In the genomic region with DNA sequence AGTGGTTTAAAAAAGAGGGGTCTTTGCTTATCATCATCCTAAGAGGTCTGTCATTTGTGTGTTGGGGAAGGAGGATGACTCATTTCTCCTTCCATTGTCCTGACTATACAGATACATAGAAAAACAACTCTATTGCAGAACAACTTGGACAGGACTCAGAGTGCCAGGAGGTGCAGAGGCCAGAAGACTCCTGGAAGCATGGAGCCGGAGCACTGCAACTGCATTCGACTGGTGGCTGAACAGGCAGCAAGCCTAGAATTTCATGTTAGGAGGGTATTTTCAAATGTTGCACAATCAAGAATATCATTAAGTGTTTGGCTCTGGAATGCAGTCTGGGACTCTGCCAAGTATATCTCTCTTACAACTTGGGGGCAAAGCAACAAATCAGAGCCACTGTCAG, we compare ENCODE assay signal across 14 cellular contexts. TPM values are rescaled to one million over a fixed set of nuclear protein-coding genes. Genes with fewer than 3 reads are reported as not detected.
DNase-seq lines count a peak whose midpoint lies in the region; ATAC-seq and TF ChIP-seq lines count a peak whose summit lies in the region.
"Had no signal": no experiment of that assay in that cellular context is flagged by ENCODE, and none has a peak within 500 bp of the region (broad histone marks: within the 10 kb centered on the region; RNA-seq: fewer than 3 reads in every experiment).

No MANE protein-coding gene starts in this region.

- H3K27ac Mint-ChIP-seq in activated naive CD8-positive, alpha-beta T cell treated with anti-CD3 and anti-CD28 coated beads for 36 hours: no peak overlapping the region
- H3K27ac Mint-ChIP-seq: CD14-positive monocyte; H9; stimulated activated naive CD8-positive, alpha-beta T cell treated with anti-CD3 and anti-CD28 coated beads, Interleukin-15, Interleukin-2, amounts not matched to agents 100 ng/mL and 50 ng/mL, for 24 hours had no signal

- H3K36me3 Mint-ChIP-seq in activated naive CD8-positive, alpha-beta T cell treated with anti-CD3 and anti-CD28 coated beads for 36 hours: no peaks in the 10 kb centered on the region
- H3K36me3 Mint-ChIP-seq: CD14-positive monocyte had no signal

- H3K79me2 ChIP-seq in PC-9 (ENCODE audit: low read depth): no peaks in the 10 kb centered on the region
- H3K79me2 ChIP-seq in smooth muscle cell (ENCODE audit: low read depth): no peaks in the 10 kb centered on the region

- POLR2A ChIA-PET in PC-9 (lab: Charles Lee; ENCODE audit: unreplicated experiment): no interaction called here
- POLR2A ChIA-PET in HEK293T (lab: Yijun Ruan, JAX): no interaction called here

- H3F3A ChIP-seq in PC-9 (ENCODE audit: insufficient read depth, low read depth): peaks cover 18% of the 10 kb centered on the region
- H3F3A ChIP-seq in smooth muscle cell (ENCODE audit: low read depth): peaks cover 10% of the 10 kb centered on the region

- H3K9me3 Mint-ChIP-seq in activated naive CD8-positive, alpha-beta T cell treated with anti-CD3 and anti-CD28 coated beads for 36 hours: no peaks in the 10 kb centered on the region
- H3K9me3 Mint-ChIP-seq: H9; nephron; stimulated activated naive CD8-positive, alpha-beta T cell treated with anti-CD3 and anti-CD28 coated beads, Interleukin-15, Interleukin-2, amounts not matched to agents 100 ng/mL and 50 ng/mL, for 24 hours had no signal

- no peaks in the 10 kb centered on the region for H3K4me1 Mint-ChIP-seq in activated naive CD8-positive, alpha-beta T cell treated with anti-CD3 and anti-CD28 coated beads for 36 hours
- H3K4me1 Mint-ChIP-seq: CD14-positive monocyte, H9 had no signal

- H3K4me3 Mint-ChIP-seq in activated naive CD8-positive, alpha-beta T cell treated with anti-CD3 and anti-CD28 coated beads for 36 hours: no peak overlapping the region
- H3K4me3 Mint-ChIP-seq: CD14-positive monocyte; H9; nephron; stimulated activated naive CD8-positive, alpha-beta T cell treated with anti-CD3 and anti-CD28 coated beads, Interleukin-15, Interleukin-2, amounts not matched to agents 100 ng/mL and 50 ng/mL, for 24 hours had no signal

- CTCF ChIA-PET in PC-9 (lab: Charles Lee): no interaction called here
- CTCF ChIA-PET in HEK293T (lab: Yijun Ruan, JAX): no interaction called here

- H3K4me3 ChIP-seq in AG09309 (ENCODE audit: control insufficient read depth, low read depth, low read length): no peak overlapping the region
- H3K4me3 ChIP-seq in PC-9: no peak overlapping the region
- H3K4me3 ChIP-seq in fibroblast of mammary gland (ENCODE audit: control insufficient read depth, low read depth, low read length): no peak overlapping the region
- no peak overlapping the region for H3K4me3 ChIP-seq in smooth muscle cell

- no peak overlapping the region for H2AFZ ChIP-seq in PC-9
- H2AFZ ChIP-seq in smooth muscle cell (ENCODE audit: low read depth): no peak overlapping the region

- DNase-seq in AG09309 (ENCODE audit: low read depth) (peak; percentile 43), PC-9 (peak; percentile 35 to 38), fibroblast of mammary gland (ENCODE audit: low read depth) (peak; percentile 81), omental fat pad (ENCODE audit: low spot score) (no peak), HEK293T (ENCODE audit: extremely low spot score) (no peak), smooth muscle cell (lab: John Stamatoyannopoulos, UW; ENCODE audit: unreplicated experiment) (no peak)
- DNase-seq in activated naive CD8-positive, alpha-beta T cell treated with anti-CD3 and anti-CD28 coated beads for 36 hours: no peak
- DNase-seq: activated CD4-positive, alpha-beta T cell treated with anti-CD3 and anti-CD28 coated beads, Interleukin-2, amount 50 U/mL, for 1 hour; H9; stimulated activated CD4-positive, alpha-beta T cell treated with anti-CD3 and anti-CD28 coated beads, Interleukin-1b, Interleukin-23, amount 100 ng/mL, for 48 hours had no signal

- no peak overlapping the region for H3K27ac ChIP-seq in PC-9
- H3K27ac ChIP-seq in smooth muscle cell (ENCODE audit: low read depth): no peak overlapping the region

- peaks cover 47% of the 10 kb centered on the region for H3K4me1 ChIP-seq in PC-9 (replicated peaks; ENCODE audit: insufficient read depth)
- H3K4me1 ChIP-seq in smooth muscle cell (ENCODE audit: low read depth): no peaks in the 10 kb centered on the region

- ATAC-seq in omental fat pad (ENCODE audit: low FRiP score) (peak; percentile 82), GM19351 (IDR thresholded peaks at IDR 0.05; ENCODE audit: unreplicated experiment) (no peak)

- H3K9me2 ChIP-seq in PC-9 (ENCODE audit: insufficient read depth): no peaks in the 10 kb centered on the region

- TF ChIP-seq CTCF in AG09309 (IDR thresholded peaks at IDR 0.05; ENCODE audit: control insufficient read depth, insufficient read depth, low read depth, low read length, missing control alignments) (no peak), PC-9 (conservative IDR thresholded peaks at IDR 0.05) (no peak), fibroblast of mammary gland (conservative IDR thresholded peaks at IDR 0.05; ENCODE audit: control insufficient read depth, insufficient read depth, low read depth, low read length) (no peak), omental fat pad (IDR thresholded peaks at IDR 0.05) (no peak), smooth muscle cell (IDR thresholded peaks at IDR 0.05; ENCODE audit: borderline replicate concordance, insufficient read depth, poor library complexity, severe bottlenecking) (no peak)

- no peak overlapping the region for H3K9ac ChIP-seq in smooth muscle cell (ENCODE audit: low read depth)

- no TSS peak for BruUV-seq in PC-9 (replicated peaks; lab: Mats Ljungman, UMichigan)

- no peaks in the 10 kb centered on the region; the same call in 1 of the 2 replicates for H4K20me1 ChIP-seq in PC-9 (ENCODE audit: insufficient read depth)
- H4K20me1 ChIP-seq in smooth muscle cell (ENCODE audit: low read depth): no peaks in the 10 kb centered on the region

- no peaks in the 10 kb centered on the region for H3K9me3 ChIP-seq in PC-9 (ENCODE audit: insufficient read depth, low read depth)
- no peaks in the 10 kb centered on the region for H3K9me3 ChIP-seq in smooth muscle cell (replicated peaks; ENCODE audit: low read depth)

- H3K4me2 ChIP-seq in PC-9 (no peak overlapping the region), smooth muscle cell (no peak overlapping the region)

- intact Hi-C loops in PC-9 (cut with micrococcal nuclease; ENCODE audit: unreplicated experiment): no loop called here

- H3K27me3 ChIP-seq in PC-9 (ENCODE audit: insufficient read depth, low read depth): no peaks in the 10 kb centered on the region
- no peaks in the 10 kb centered on the region for H3K27me3 ChIP-seq in smooth muscle cell (ENCODE audit: low read depth)

- H3K36me3 ChIP-seq in PC-9 (ENCODE audit: low read depth) (no peaks in the 10 kb centered on the region), smooth muscle cell (ENCODE audit: low read depth) (no peaks in the 10 kb centered on the region)

- peaks cover 3% of the 10 kb centered on the region for H3K27me3 Mint-ChIP-seq in activated naive CD8-positive, alpha-beta T cell treated with anti-CD3 and anti-CD28 coated beads for 36 hours

- WGBS in smooth muscle cell (ENCODE audit: low lambda C conversion rate): 48% methylated on average over 2 of the region's 2 CpGs

TF ChIP-seq in HEK293T, 16 proteins besides CTCF, POLR2A, EP300 and RAD21:
- TF ChIP-seq TARDBP (IDR thresholded peaks at IDR 0.05) (no peak), L3MBTL2 (conservative IDR thresholded peaks at IDR 0.05) (no peak), HDGF (IDR thresholded peaks at IDR 0.05; ENCODE audit: borderline replicate concordance) (no peak), ARNT (IDR thresholded peaks at IDR 0.05) (no peak), NFRKB (IDR thresholded peaks at IDR 0.05) (no peak), SP1 (IDR thresholded peaks at IDR 0.05) (no peak), LEF1 (IDR thresholded peaks at IDR 0.05; ENCODE audit: borderline replicate concordance) (no peak), FOXK2 (IDR thresholded peaks at IDR 0.05) (no peak)
- TF ChIP-seq, protein P1, sequence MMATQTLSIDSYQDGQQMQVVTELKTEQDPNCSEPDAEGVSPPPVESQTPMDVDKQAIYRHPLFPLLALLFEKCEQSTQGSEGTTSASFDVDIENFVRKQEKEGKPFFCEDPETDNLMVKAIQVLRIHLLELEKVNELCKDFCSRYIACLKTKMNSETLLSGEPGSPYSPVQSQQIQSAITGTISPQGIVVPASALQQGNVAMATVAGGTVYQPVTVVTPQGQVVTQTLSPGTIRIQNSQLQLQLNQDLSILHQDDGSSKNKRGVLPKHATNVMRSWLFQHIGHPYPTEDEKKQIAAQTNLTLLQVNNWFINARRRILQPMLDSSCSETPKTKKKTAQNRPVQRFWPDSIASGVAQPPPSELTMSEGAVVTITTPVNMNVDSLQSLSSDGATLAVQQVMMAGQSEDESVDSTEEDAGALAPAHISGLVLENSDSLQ (IDR thresholded peaks at IDR 0.05): no peak
TF ChIP-seq in HEK293T: peak in this region for 0.

RNA-seq across cellular contexts. Expression of a gene that starts 35.0 kb away (rescaled TPM):
- total RNA-seq in PC-9 (2021) (10.5 and 15.2 TPM in 2 replicates), omental fat pad (10 to 100 TPM in 3 of 4 donors, 1 to 10 TPM in 1; 4.8 to 12.8 (median 11.7) TPM), smooth muscle cell (12.4 and 12.6 TPM in 2 replicates)
- total RNA-seq in activated naive CD8-positive, alpha-beta T cell treated with anti-CD3 and anti-CD28 coated beads for 36 hours: 1 to 10 TPM; 2.1 to 2.3 TPM
- 4.9 and 5.3 TPM in 2 replicates for polyA plus RNA-seq in smooth muscle cell

Comparison
In these comparisons a context has a peak if more than half of its experiments do, and no peak if none do; other contexts are left out.
1. DNase-seq: peak in AG09309 (single experiment), PC-9 (2 of 2) and fibroblast of mammary gland (single experiment); none in omental fat pad (single experiment), activated naive CD8-positive, alpha-beta T cell treated with anti-CD3 and anti-CD28 coated beads for 36 hours (single experiment), HEK293T (single experiment) and smooth muscle cell (single experiment).